Comparison of ENCODE assay signal across 1 cellular context in the genomic region with DNA sequence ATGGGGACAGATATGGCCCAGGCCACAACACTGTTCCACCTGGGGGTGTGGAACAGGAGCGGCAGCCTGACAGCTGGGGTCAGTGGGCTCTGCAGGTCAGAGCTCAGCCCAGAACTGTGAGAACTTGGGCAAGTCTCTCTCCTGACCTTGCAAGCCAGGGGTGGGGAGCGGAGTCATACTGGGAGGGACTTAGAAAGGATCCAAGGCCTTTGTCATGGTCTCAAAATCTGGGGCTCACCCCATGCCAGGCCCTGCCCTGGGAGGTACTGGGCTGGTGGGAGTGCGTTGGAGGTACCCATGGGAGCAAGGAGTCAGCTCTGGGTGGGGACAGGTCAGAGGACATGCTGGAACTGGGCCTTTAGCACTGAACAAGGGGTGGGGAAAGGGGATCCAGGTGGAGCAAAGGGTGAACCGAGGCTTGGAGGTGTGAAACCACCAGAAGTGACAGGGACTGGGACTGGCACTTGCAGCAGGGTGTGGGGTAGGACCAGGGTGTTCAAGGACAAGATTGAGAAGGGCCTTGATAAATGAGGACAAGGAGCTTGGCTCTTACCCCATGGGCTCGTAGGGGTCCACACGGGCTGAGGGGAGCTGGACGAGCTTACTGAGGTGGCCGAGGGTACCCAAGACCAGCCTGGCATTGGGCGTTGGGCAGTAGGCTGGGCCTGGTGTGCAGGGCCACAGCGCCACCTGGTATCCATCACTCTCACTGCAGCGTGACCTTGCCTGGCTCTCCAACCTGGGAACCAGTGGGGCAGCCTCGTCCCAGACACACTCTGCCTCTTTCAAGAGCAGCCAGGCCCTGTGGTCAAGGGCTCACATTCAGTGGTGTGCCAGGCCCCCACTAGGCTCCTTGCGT.
A peak's percentile ranks its signal among the peaks of the same experiment; 100 is the strongest.
TF ChIP-seq lines count a peak whose summit lies in the region.

No MANE protein-coding gene starts in this region.

TF ChIP-seq in K562, 482 proteins besides CTCF, POLR2A, EP300 and RAD21 (continued from another document):
- TF ChIP-seq MYNN (IDR thresholded peaks at IDR 0.05) (peak; percentile 73; the same call in 1 of the 2 replicates), MYNN (CRISPR knock-in tag; IDR thresholded peaks at IDR 0.05) (no peak), CC2D1A (IDR thresholded peaks at IDR 0.05) (peak; percentile 67; the same call in 1 of the 2 replicates), HDGF (IDR thresholded peaks at IDR 0.05) (peak; percentile 66; the same call in 1 of the 2 replicates), MTA3 (IDR thresholded peaks at IDR 0.05; ENCODE audit: borderline replicate concordance) (peak; percentile 60; the same call in 1 of the 2 replicates), ZNF780A (CRISPR knock-in tag; IDR thresholded peaks at IDR 0.05) (no peak), KAT7 (CRISPR knock-in tag; IDR thresholded peaks at IDR 0.05; ENCODE audit: borderline replicate concordance) (no peak), HNRNPL (IDR thresholded peaks at IDR 0.05; ENCODE audit: low read depth, low read length) (peak; percentile 78; the same call in 1 of the 2 replicates), POLR2G (IDR thresholded peaks at IDR 0.05; ENCODE audit: low read depth, low read length) (peak; percentile 63; the same call in 1 of the 2 replicates), SPI1 (IDR thresholded peaks at IDR 0.05; ENCODE audit: borderline replicate concordance, low read depth, low read length) (no peak), ZC3H4 (CRISPR knock-in tag; IDR thresholded peaks at IDR 0.05; ENCODE audit: borderline replicate concordance) (peak; percentile 61; the same call in 1 of the 2 replicates), ZFX (CRISPR knock-in tag; IDR thresholded peaks at IDR 0.05) (peak; percentile 52)
- TF ChIP-seq, protein P1, sequence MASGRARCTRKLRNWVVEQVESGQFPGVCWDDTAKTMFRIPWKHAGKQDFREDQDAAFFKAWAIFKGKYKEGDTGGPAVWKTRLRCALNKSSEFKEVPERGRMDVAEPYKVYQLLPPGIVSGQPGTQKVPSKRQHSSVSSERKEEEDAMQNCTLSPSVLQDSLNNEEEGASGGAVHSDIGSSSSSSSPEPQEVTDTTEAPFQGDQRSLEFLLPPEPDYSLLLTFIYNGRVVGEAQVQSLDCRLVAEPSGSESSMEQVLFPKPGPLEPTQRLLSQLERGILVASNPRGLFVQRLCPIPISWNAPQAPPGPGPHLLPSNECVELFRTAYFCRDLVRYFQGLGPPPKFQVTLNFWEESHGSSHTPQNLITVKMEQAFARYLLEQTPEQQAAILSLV (tag; IDR thresholded peaks at IDR 0.05) = no peak
- TF ChIP-seq, protein P2, sequence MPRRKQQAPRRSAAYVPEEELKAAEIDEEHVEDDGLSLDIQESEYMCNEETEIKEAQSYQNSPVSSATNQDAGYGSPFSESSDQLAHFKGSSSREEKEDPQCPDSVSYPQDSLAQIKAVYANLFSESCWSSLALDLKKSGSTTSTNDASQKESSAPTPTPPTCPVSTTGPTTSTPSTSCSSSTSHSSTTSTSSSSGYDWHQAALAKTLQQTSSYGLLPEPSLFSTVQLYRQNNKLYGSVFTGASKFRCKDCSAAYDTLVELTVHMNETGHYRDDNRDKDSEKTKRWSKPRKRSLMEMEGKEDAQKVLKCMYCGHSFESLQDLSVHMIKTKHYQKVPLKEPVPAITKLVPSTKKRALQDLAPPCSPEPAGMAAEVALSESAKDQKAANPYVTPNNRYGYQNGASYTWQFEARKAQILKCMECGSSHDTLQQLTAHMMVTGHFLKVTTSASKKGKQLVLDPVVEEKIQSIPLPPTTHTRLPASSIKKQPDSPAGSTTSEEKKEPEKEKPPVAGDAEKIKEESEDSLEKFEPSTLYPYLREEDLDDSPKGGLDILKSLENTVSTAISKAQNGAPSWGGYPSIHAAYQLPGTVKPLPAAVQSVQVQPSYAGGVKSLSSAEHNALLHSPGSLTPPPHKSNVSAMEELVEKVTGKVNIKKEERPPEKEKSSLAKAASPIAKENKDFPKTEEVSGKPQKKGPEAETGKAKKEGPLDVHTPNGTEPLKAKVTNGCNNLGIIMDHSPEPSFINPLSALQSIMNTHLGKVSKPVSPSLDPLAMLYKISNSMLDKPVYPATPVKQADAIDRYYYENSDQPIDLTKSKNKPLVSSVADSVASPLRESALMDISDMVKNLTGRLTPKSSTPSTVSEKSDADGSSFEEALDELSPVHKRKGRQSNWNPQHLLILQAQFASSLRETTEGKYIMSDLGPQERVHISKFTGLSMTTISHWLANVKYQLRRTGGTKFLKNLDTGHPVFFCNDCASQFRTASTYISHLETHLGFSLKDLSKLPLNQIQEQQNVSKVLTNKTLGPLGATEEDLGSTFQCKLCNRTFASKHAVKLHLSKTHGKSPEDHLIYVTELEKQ (CRISPR knock-in tag; IDR thresholded peaks at IDR 0.05) = no peak
